Comparison of ENCODE assay signal across 11 cellular contexts in the genomic region with DNA sequence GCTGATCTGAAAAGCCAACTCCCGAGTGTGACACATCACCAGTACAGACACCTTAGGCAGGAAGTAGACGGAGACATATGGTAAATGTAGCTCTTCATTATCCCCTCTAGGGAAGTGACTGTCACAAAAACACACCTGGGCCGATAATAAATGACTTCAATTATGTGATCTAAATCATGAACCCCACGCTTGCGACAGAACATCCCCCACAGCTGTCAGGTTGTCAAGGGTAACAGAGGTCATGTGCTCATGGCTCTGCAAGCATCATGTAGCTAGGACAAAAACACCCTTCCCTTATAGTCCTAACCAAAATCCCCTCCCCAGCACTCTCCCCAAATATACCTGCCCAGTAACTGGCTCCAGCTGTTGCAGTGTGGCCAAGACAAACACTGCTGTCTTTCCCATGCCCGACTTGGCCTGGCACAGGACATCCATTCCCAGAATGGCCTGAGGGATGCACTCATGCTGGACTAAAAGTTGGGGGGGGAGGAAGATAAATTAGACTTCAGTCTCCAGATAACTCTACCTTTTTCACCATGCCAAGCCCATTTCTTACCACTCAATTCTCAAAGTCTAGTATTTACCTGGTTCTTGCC. TPM values are rescaled to one million over a fixed set of nuclear protein-coding genes. Genes with fewer than 3 reads are reported as not detected.
DNase-seq lines count a peak whose midpoint lies in the region; ATAC-seq and TF ChIP-seq lines count a peak whose summit lies in the region.
"Had no signal": no experiment of that assay in that cellular context is flagged by ENCODE, and none has a peak within 500 bp of the region (broad histone marks: within the 10 kb centered on the region; RNA-seq: fewer than 3 reads in every experiment).

No MANE protein-coding gene starts in this region.

- H3K27me3 ChIP-seq in A673 (replicated peaks; ENCODE audit: insufficient read depth, low read depth, low read length, poor library complexity) (no peaks in the 10 kb centered on the region), HUES6 (ENCODE audit: control insufficient read depth, insufficient read depth, low read length) (no peaks in the 10 kb centered on the region), body of pancreas (no peaks in the 10 kb centered on the region), mesenchymal stem cell (ENCODE audit: control insufficient read depth in 1 of 2, insufficient read depth in 1 of 2, low read length in 2 of 2) (no peaks in the 10 kb centered on the region)
- H3K27me3 ChIP-seq: heart left ventricle, uterus had no signal

- H2BK5ac ChIP-seq in mesenchymal stem cell (ENCODE audit: low read depth, low read length, poor library complexity, severe bottlenecking), result no peak overlapping the region

- no peak overlapping the region for H4K91ac ChIP-seq in mesenchymal stem cell (ENCODE audit: low read length)

- peaks cover 69% of the 10 kb centered on the region for H3K36me3 ChIP-seq in A673 (ENCODE audit: insufficient read depth, low read length, poor library complexity, severe bottlenecking)
- peaks cover 73% of the 10 kb centered on the region for H3K36me3 ChIP-seq in HUES6 (ENCODE audit: control insufficient read depth, insufficient read depth, low read length)
- H3K36me3 ChIP-seq in body of pancreas (replicated peaks in 1 of 2; ENCODE audit: insufficient read depth in 1 of 2, low read depth in 2 of 2), result peaks cover 25 to 38% of the 10 kb centered on the region in 2 donors
- peaks cover 38 to 71% of the 10 kb centered on the region in 2 experiments for H3K36me3 ChIP-seq in mesenchymal stem cell (ENCODE audit: control insufficient read depth in 1 of 2, insufficient read depth in 2 of 2, low read depth in 1 of 2, low read length in 2 of 2)
- H3K36me3 ChIP-seq: uterus had no signal

- DNase-seq in A673 (ENCODE audit: low spot score), result no peak
- peak; percentile 59 to 75 (median 63) for DNase-seq in body of pancreas
- DNase-seq in mesenchymal stem cell, result no peak
- DNase-seq in activated effector memory CD4-positive, alpha-beta T cell treated with Interleukin-2 at 50 U/mL for 16 hours, result no peak
- DNase-seq: heart left ventricle, NCI-H774, uterus had no signal

- no peak overlapping the region for H2AK5ac ChIP-seq in mesenchymal stem cell (ENCODE audit: low read length, severe bottlenecking)

- H3K14ac ChIP-seq in mesenchymal stem cell (ENCODE audit: low read length in 2 of 2), result peak overlapping the region in 1 of 2 experiments; percentile 64

- H4K8ac ChIP-seq in mesenchymal stem cell (ENCODE audit: low read length), result no peak overlapping the region

- peak overlapping the region; percentile 83 for H3K4me2 ChIP-seq in mesenchymal stem cell (ENCODE audit: low read length, poor library complexity, severe bottlenecking)

- H3K9me3 ChIP-seq in A673 (ENCODE audit: low read depth, low read length, poor library complexity, severe bottlenecking) (no peaks in the 10 kb centered on the region), HUES6 (ENCODE audit: control insufficient read depth, insufficient read depth, low read depth, low read length) (no peaks in the 10 kb centered on the region), body of pancreas (no peaks in the 10 kb centered on the region), mesenchymal stem cell (ENCODE audit: control insufficient read depth, low read length) (no peaks in the 10 kb centered on the region)
- H3K9me3 ChIP-seq: heart left ventricle, uterus had no signal

- H3K4me1 ChIP-seq in A673 (ENCODE audit: insufficient read depth, low read length, poor library complexity, severe bottlenecking) (peaks cover 16% of the 10 kb centered on the region), HUES6 (ENCODE audit: control insufficient read depth, insufficient read depth, low read length) (peaks cover 17% of the 10 kb centered on the region), body of pancreas (peaks cover 34% of the 10 kb centered on the region), mesenchymal stem cell (ENCODE audit: control insufficient read depth, insufficient read depth, low read depth, low read length) (peaks cover 17% of the 10 kb centered on the region)

- intact Hi-C loops in A673 (cut with micrococcal nuclease; ENCODE audit: unreplicated experiment) (no loop called here), body of pancreas (cut with DNase I) (no loop called here)

- no peak overlapping the region for H3K18ac ChIP-seq in mesenchymal stem cell (ENCODE audit: low read depth in 1 of 2, low read length in 2 of 2)

- H3K4ac ChIP-seq in mesenchymal stem cell (ENCODE audit: low read depth in 1 of 2, low read length in 2 of 2), result no peak overlapping the region

- H2BK15ac ChIP-seq in mesenchymal stem cell (ENCODE audit: low read depth, poor library complexity, severe bottlenecking), result no peak overlapping the region

- H2BK12ac ChIP-seq in mesenchymal stem cell (ENCODE audit: low read length in 2 of 2), result no peak overlapping the region

- H2AFZ ChIP-seq in mesenchymal stem cell (ENCODE audit: low read depth, low read length), result no peak overlapping the region

- no peak for TF ChIP-seq POLR2A in body of pancreas (IDR thresholded peaks at IDR 0.05)

- TF ChIP-seq CTCF in A673 (conservative IDR thresholded peaks at IDR 0.05; ENCODE audit: low read depth, low read length) (no peak), body of pancreas (IDR thresholded peaks at IDR 0.05) (no peak)

- H2BK120ac ChIP-seq in mesenchymal stem cell (ENCODE audit: low read depth, low read length), result no peak overlapping the region

- H3K27ac ChIP-seq in A673 (ENCODE audit: low read depth, low read length, poor library complexity, severe bottlenecking) (no peak overlapping the region), HUES6 (ENCODE audit: low read depth, low read length) (no peak overlapping the region), body of pancreas (peak overlapping the region in 2 of 4 donors; percentile 45 to 98), mesenchymal stem cell (ENCODE audit: low read length, poor library complexity, severe bottlenecking) (no peak overlapping the region)

- ATAC-seq in body of pancreas (no peak), GM21360 (IDR thresholded peaks at IDR 0.05; ENCODE audit: unreplicated experiment) (no peak), GM18520 (IDR thresholded peaks at IDR 0.05; ENCODE audit: unreplicated experiment) (no peak)
- no peak for ATAC-seq in activated CD4-positive, CD25-positive, alpha-beta regulatory T cell treated with anti-CD3 and anti-CD28 coated beads, Interleukin-2, amount 50 U/mL, for 24 hours
- ATAC-seq: heart left ventricle had no signal

- peaks cover 19% of the 10 kb centered on the region for H3K79me1 ChIP-seq in mesenchymal stem cell (replicated peaks; ENCODE audit: low read length, poor library complexity, severe bottlenecking)

- H3K9ac ChIP-seq in HUES6 (ENCODE audit: low read length), result no peak overlapping the region
- H3K9ac ChIP-seq in mesenchymal stem cell (ENCODE audit: low read length), result peak overlapping the region; percentile 98

- CTCF ChIA-PET in A673 (lab: Charles Lee), result no interaction called here

- BruUV-seq in A673 (replicated peaks; lab: Mats Ljungman, UMichigan), result no TSS peak

- POLR2A ChIA-PET in A673 (lab: Charles Lee; ENCODE audit: low non-redundant PET), result interaction anchor here (0.6 kb wide), 1 partner anchor 13 kb away, joined by 3 read pairs; no protein-coding TSS in a partner anchor

- 30 to 35% methylated on average over 6 of the region's 6 CpGs for WGBS in body of pancreas, 2 donors
- WGBS in mesenchymal stem cell, result 92% methylated on average over 6 of the region's 6 CpGs

- peak overlapping the region; percentile 87 for H3K4me3 ChIP-seq in A673 (ENCODE audit: low read depth, low read length, poor library complexity, severe bottlenecking)
- H3K4me3 ChIP-seq in HUES6 (ENCODE audit: low read depth, low read length), result peak overlapping the region; percentile 78; the same call in 1 of the 2 replicates
- no peak overlapping the region for H3K4me3 ChIP-seq in body of pancreas
- peak overlapping the region in 1 of 2 experiments; percentile 95 for H3K4me3 ChIP-seq in mesenchymal stem cell (ENCODE audit: insufficient read depth in 1 of 2, low read depth in 1 of 2, low read length in 2 of 2)
- H3K4me3 ChIP-seq: uterus had no signal

- H3K23ac ChIP-seq in mesenchymal stem cell (ENCODE audit: low read length in 2 of 2), result no peak overlapping the region

RNA-seq across cellular contexts. Expression of gene DDX39B, which starts 2.9 kb away (rescaled TPM):
- total RNA-seq in A673 (2021) (558 and 594 TPM in 2 replicates), body of pancreas (100 to 1,000 TPM; 132 to 260 TPM)
- polyA plus RNA-seq in mesenchymal stem cell (2013, experiment 1 of 2), result 151 TPM
- 154 TPM for polyA plus RNA-seq in mesenchymal stem cell (2013, experiment 2 of 2)

RNA-seq across cellular contexts. Expression of gene ATP6V1G2, which starts 7.5 kb away (rescaled TPM):
- 2.5 and 3.1 TPM in 2 replicates for total RNA-seq in A673 (2021)
- total RNA-seq in body of pancreas, result 1 to 10 TPM in 1 of 2 donors, not detected in 1; 1.0 TPM
- 1.7 TPM for polyA plus RNA-seq in mesenchymal stem cell (2013, experiment 1 of 2)
- polyA plus RNA-seq in mesenchymal stem cell (2013, experiment 2 of 2), result 1.5 TPM

RNA-seq across cellular contexts. Expression of gene NFKBIL1, which starts 8.5 kb away (rescaled TPM):
- total RNA-seq in A673 (2021) (15.7 and 17.2 TPM in 2 replicates), body of pancreas (10 to 100 TPM in 1 of 2 donors, 1 to 10 TPM in 1; 5.6 to 27.0 TPM)
- polyA plus RNA-seq in mesenchymal stem cell (2013, experiment 1 of 2), result 19.3 TPM
- polyA plus RNA-seq in mesenchymal stem cell (2013, experiment 2 of 2), result 17.1 TPM

RNA-seq across cellular contexts. Expression of gene MCCD1, which starts 10.1 kb away (rescaled TPM):
- total RNA-seq in A673 (2021) (not detected in 2 replicates), body of pancreas (not detected)
- polyA plus RNA-seq in mesenchymal stem cell (2013, experiment 1 of 2), result not detected
- not detected for polyA plus RNA-seq in mesenchymal stem cell (2013, experiment 2 of 2)
- total RNA-seq: heart left ventricle, uterus had no signal
- polyA plus RNA-seq: heart left ventricle had no signal

RNA-seq across cellular contexts. Expression of gene LTA, which starts 33.2 kb away (rescaled TPM):
- total RNA-seq in A673 (2021) (not detected in 2 replicates), body of pancreas (not detected)
- polyA plus RNA-seq in mesenchymal stem cell (2013, experiment 1 of 2), result 0.06 TPM
- not detected for polyA plus RNA-seq in mesenchymal stem cell (2013, experiment 2 of 2)

Comparison
In these comparisons a context has a peak if more than half of its experiments do, and no peak if none do; other contexts are left out.
1. DNase-seq: peak in body of pancreas (4 of 4); none in A673 (single experiment), mesenchymal stem cell (single experiment) and activated effector memory CD4-positive, alpha-beta T cell treated with Interleukin-2 at 50 U/mL for 16 hours (single experiment).
2. H3K4me3 ChIP-seq: peak in A673 (single experiment) and HUES6 (single experiment); none in body of pancreas (0 of 2).